9 cellular contexts compared by ENCODE assay signal in the genomic region with DNA sequence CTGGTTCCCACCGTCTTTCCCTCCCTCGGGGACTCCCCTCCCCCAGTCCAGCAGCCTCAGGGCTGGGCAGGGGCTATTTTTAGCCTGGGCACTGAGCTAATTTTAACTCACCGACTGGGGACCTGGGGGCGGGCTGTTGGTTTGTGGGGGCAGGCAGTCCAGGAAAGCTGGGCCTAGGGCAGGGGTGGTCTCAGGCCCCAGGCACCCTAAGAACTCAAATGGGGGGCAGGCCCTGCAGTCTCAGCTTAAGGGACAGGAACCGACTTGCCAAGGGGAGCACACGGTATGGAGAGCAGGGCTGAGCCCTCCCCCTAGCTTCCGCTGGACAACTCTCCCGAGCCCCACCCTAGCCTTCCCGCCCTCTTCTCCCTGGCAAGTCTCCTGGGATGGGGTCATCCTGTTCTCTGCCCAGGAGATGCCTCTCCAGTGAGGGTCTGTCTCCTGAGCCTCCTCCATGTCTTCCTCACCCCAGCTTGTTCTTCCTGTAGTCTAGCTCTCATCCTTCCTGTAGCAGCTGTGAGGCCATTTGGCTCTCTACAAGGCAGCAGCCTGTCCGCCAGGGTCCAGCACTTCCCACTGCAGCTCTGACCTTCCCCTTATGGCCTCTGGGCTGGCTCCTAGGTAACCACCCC. TPM values are rescaled to one million over a fixed set of nuclear protein-coding genes. Genes with fewer than 3 reads are reported as not detected.
DNase-seq lines count a peak whose midpoint lies in the region; ATAC-seq and TF ChIP-seq lines count a peak whose summit lies in the region.
"Had no signal": no experiment of that assay in that cellular context is flagged by ENCODE, and none has a peak within 500 bp of the region (broad histone marks: within the 10 kb centered on the region; RNA-seq: fewer than 3 reads in every experiment).

No MANE protein-coding gene starts in this region.

- H2AK9ac ChIP-seq in IMR-90 (replicated peaks; ENCODE audit: low read depth, low read length, poor library complexity), result peak overlapping the region; percentile 82

- no peak overlapping the region; the same call in 1 of the 2 replicates for H3K27ac ChIP-seq in IMR-90 (ENCODE audit: insufficient read depth, low read length)
- H3K27ac ChIP-seq: epithelial cell of prostate had no signal

- peak overlapping the region; percentile 37; the same call in 1 of the 2 replicates for H2BK120ac ChIP-seq in IMR-90 (ENCODE audit: low read depth, low read length)

- ATAC-seq in IMR-90 (ENCODE audit: low read depth) (peak; percentile 32), mucosa of descending colon (peak; percentile 42)

- CTCF ChIA-PET in IMR-90 (lab: Yijun Ruan, JAX), result interaction anchor here (0.6 to 1.8 kb wide), 4 partner anchors 10 to 110 kb away, joined by 3 to 4 read pairs (median 3); partner anchors contain the start of gene MEF2D

- peak overlapping the region; percentile 74 for H3K23ac ChIP-seq in IMR-90 (ENCODE audit: low read depth, low read length)

- POLR2A ChIA-PET in IMR-90 (lab: Charles Lee; ENCODE audit: unreplicated experiment), result no interaction called here

- peaks cover 100% of the 10 kb centered on the region for H4K20me1 ChIP-seq in IMR-90 (ENCODE audit: insufficient read depth, low read length)

- dilution Hi-C loops in IMR-90 (cut with HindIII; ENCODE audit: low sequenced_read_pairs, unreplicated experiment), result no loop called here

- H3K9me1 ChIP-seq in IMR-90 (ENCODE audit: insufficient read depth, low read length), result peaks cover 71% of the 10 kb centered on the region

- in situ Hi-C loops in IMR-90 (cut with MboI; ENCODE audit: low sequenced_read_pairs), result no loop called here
- in situ Hi-C loops in GM13976 (cut with MboI; ENCODE audit: low sequenced_read_pairs, unreplicated experiment), result no loop called here

- peak overlapping the region in 1 of 2 experiments; percentile 35; a peak in 1 of 4 replicates for H4K8ac ChIP-seq in IMR-90 (ENCODE audit: low read depth in 2 of 2, low read length in 2 of 2)

- no peak for TF ChIP-seq RAD21 in IMR-90 (IDR thresholded peaks at IDR 0.05; ENCODE audit: low read length)

- H2BK20ac ChIP-seq in IMR-90 (ENCODE audit: low read depth, low read length), result peak overlapping the region; percentile 31; the same call in 1 of the 2 replicates

- H3K9me3 ChIP-seq in IMR-90 (ENCODE audit: control insufficient read depth, insufficient read depth, low read length) (no peaks in the 10 kb centered on the region), mucosa of descending colon (no peaks in the 10 kb centered on the region)

- H3K9ac ChIP-seq in IMR-90 (ENCODE audit: low read depth, low read length), result no peak overlapping the region

- peaks cover 5% of the 10 kb centered on the region for H3K36me3 ChIP-seq in IMR-90 (ENCODE audit: control insufficient read depth, insufficient read depth, low read length)
- no peaks in the 10 kb centered on the region for H3K36me3 ChIP-seq in mucosa of descending colon (ENCODE audit: low read depth)

- WGBS in IMR-90 (ENCODE audit: extremely low coverage in 2 of 2, insufficient read length in 1 of 2), 2 experiments, result 16% methylated on average over 4 of the region's 10 CpGs; no CpG with 5 or more reads in 1 of the 2 experiments

- intact Hi-C loops in IMR-90 (cut with micrococcal nuclease) (no loop called here), mucosa of descending colon (cut with DNase I, micrococcal nuclease) (no loop called here)

- peak overlapping the region; percentile 68; the same call in 1 of the 2 replicates for H3K4ac ChIP-seq in IMR-90 (ENCODE audit: low read depth, low read length)

- H4K5ac ChIP-seq in IMR-90 (ENCODE audit: low read depth, low read length), result no peak overlapping the region

- DNase-seq in AG08395 (ENCODE audit: low spot score), result peak; percentile 61
- no peak for DNase-seq in IMR-90
- DNase-seq in cardiac fibroblast (ENCODE audit: low read depth in 2 of 2), result no peak
- no peak for DNase-seq in mucosa of descending colon
- DNase-seq in GM13976 (ENCODE audit: low spot score), result no peak
- no peak for DNase-seq in T-helper 9 cell
- no peak for DNase-seq in NCI-H2196 (lab: John Stamatoyannopoulos, UW; ENCODE audit: unreplicated experiment)
- DNase-seq in NOMO-1 treated with dmso at 0.1 percent for 144 hours (lab: John Stamatoyannopoulos, UW; ENCODE audit: unreplicated experiment), result no peak

- no peak overlapping the region for H3K18ac ChIP-seq in IMR-90 (ENCODE audit: low read depth, low read length)

- H2BK15ac ChIP-seq in IMR-90 (ENCODE audit: low read depth, low read length), result no peak overlapping the region

- H3K4me3 ChIP-seq in IMR-90 (ENCODE audit: insufficient read depth, low read depth, low read length), result no peak overlapping the region
- no peak overlapping the region for H3K4me3 ChIP-seq in cardiac fibroblast (replicated peaks in 1 of 2; ENCODE audit: low read depth in 2 of 2, low read length in 2 of 2)
- no peak overlapping the region for H3K4me3 ChIP-seq in mucosa of descending colon

- H3K79me1 ChIP-seq in IMR-90 (ENCODE audit: low read depth in 1 of 2, low read length in 2 of 2), result peaks cover 7 to 98% of the 10 kb centered on the region in 2 experiments; a peak in 3 of 4 replicates

- H2AK5ac ChIP-seq in IMR-90 (ENCODE audit: low read depth, low read length), result peak overlapping the region; percentile 74; the same call in 1 of the 2 replicates

- peak overlapping the region; percentile 21 for H2AFZ ChIP-seq in IMR-90 (replicated peaks; ENCODE audit: low read length, poor library complexity)

- peak overlapping the region; percentile 83 for H3K14ac ChIP-seq in IMR-90 (replicated peaks; ENCODE audit: low read depth, low read length)

- peak overlapping the region; percentile 16 for H3K4me2 ChIP-seq in IMR-90 (ENCODE audit: low read depth, low read length)

- TF ChIP-seq CTCF in IMR-90 (conservative IDR thresholded peaks at IDR 0.05; ENCODE audit: low read depth, low read length) (peak; percentile 27), cardiac fibroblast (IDR thresholded peaks at IDR 0.05; ENCODE audit: low read depth, low read length) (peak; percentile 24), mucosa of descending colon (IDR thresholded peaks at IDR 0.05) (no peak), GM13976 (IDR thresholded peaks at IDR 0.05; ENCODE audit: borderline replicate concordance, control extremely low read depth, extremely low read depth, insufficient read depth, missing control alignments) (no peak)

- TF ChIP-seq POLR2A in IMR-90 (IDR thresholded peaks at IDR 0.05; ENCODE audit: low read depth, low read length), result peak; percentile 34; the same call in 1 of the 2 replicates

- H2BK5ac ChIP-seq in IMR-90 (ENCODE audit: low read depth, low read length, poor library complexity, severe bottlenecking), result no peak overlapping the region

- H3K4me1 ChIP-seq in IMR-90 (ENCODE audit: control insufficient read depth, insufficient read depth, low read length), result peaks cover 47% of the 10 kb centered on the region
- H3K4me1 ChIP-seq in mucosa of descending colon (ENCODE audit: low read depth), result peaks cover 75% of the 10 kb centered on the region

- H3K56ac ChIP-seq in IMR-90 (ENCODE audit: extremely low read depth, insufficient read depth, low read length), result no peak overlapping the region; the same call in 1 of the 2 replicates

- H4K91ac ChIP-seq in IMR-90 (ENCODE audit: insufficient read depth, low read depth, low read length), result no peak overlapping the region

- H3K27me3 ChIP-seq in IMR-90 (ENCODE audit: control insufficient read depth, insufficient read depth, low read length), result no peaks in the 10 kb centered on the region

- BruUV-seq in IMR-90 (replicated peaks; lab: Mats Ljungman, UMichigan), result no TSS peak

TF ChIP-seq in IMR-90, 13 proteins besides CTCF, POLR2A, EP300 and RAD21:
- no peak for TF ChIP-seq MAFK (IDR thresholded peaks at IDR 0.05; ENCODE audit: low read depth, low read length)
- peak; percentile 19; the same call in 1 of the 2 replicates for TF ChIP-seq MAZ (IDR thresholded peaks at IDR 0.05; ENCODE audit: borderline replicate concordance, low read depth, low read length)

RNA-seq across cellular contexts. Expression of gene MEF2D, which starts 10.1 kb away (rescaled TPM):
- 2.9 and 3.6 TPM in 2 replicates for total RNA-seq in IMR-90 (2012; rRNA removed)
- 20.0 and 25.0 TPM in 2 replicates for polyA plus RNA-seq in IMR-90 (2012; rRNA removed)
- polyA plus RNA-seq in IMR-90 (2012; cell fraction: cytosol; rRNA removed), result 10.9 and 27.6 TPM in 2 replicates
- polyA plus RNA-seq in IMR-90 (2012; cell fraction: nucleus; rRNA removed; ENCODE audit: low replicate concordance), result 80.1 and 88.5 TPM in 2 replicates
- total RNA-seq in mucosa of descending colon, result 100 to 1,000 TPM in 1 of 3 donors, 10 to 100 TPM in 2; 56.8 to 103 (median 61.9) TPM

Comparison
In these comparisons a context has a peak if more than half of its experiments do, and no peak if none do; other contexts are left out.
1. CTCF ChIP-seq: peak in IMR-90 (single experiment) and cardiac fibroblast (single experiment); none in mucosa of descending colon (single experiment) and GM13976 (single experiment).
2. RNA of gene MEF2D, which starts 10.1 kb away (total RNA-seq): 56.8 to 103 TPM in mucosa of descending colon; 2.9 to 3.6 TPM in IMR-90; every median in the first group is over 10 times any median in the second.